ENCODE assay signal across 7 cellular contexts in genomic region chr14:96592591-96593388, GRCh38.
DNase-seq lines count a peak whose midpoint lies in the region; ATAC-seq and TF ChIP-seq lines count a peak whose summit lies in the region.

No MANE protein-coding gene starts in this region.

- H3K36me3 ChIP-seq in stomach, result no peaks in the 10 kb centered on the region
- no peaks in the 10 kb centered on the region for H3K36me3 ChIP-seq in Caco-2 (ENCODE audit: control insufficient read depth, insufficient read depth, low read length)

- intact Hi-C loops in natural killer cell (cut with micrococcal nuclease) (no loop called here), stomach (cut with DNase I; ENCODE audit: low total_unique reads) (no loop called here), Caco-2 (cut with micrococcal nuclease; ENCODE audit: unreplicated experiment) (no loop called here)

- no peaks in the 10 kb centered on the region for H3K9me3 ChIP-seq in stomach
- H3K9me3 ChIP-seq in Caco-2, result no peaks in the 10 kb centered on the region

- TF ChIP-seq CTCF in natural killer cell (IDR thresholded peaks at IDR 0.05), result no peak
- no peak for TF ChIP-seq CTCF in stomach (IDR thresholded peaks at IDR 0.05)
- no peak for TF ChIP-seq CTCF in Caco-2 (IDR thresholded peaks at IDR 0.05; ENCODE audit: insufficient read depth in 1 of 2, low read depth in 1 of 2, low read length in 1 of 2, severe bottlenecking in 1 of 2, unreplicated experiment in 1 of 2)

- H3K9me3 Mint-ChIP-seq in natural killer cell (no peaks in the 10 kb centered on the region), Caco-2 (ENCODE audit: unreplicated experiment) (no peaks in the 10 kb centered on the region)

- POLR2A ChIA-PET in Caco-2 (lab: Charles Lee), result no interaction called here

- H3K4me3 Mint-ChIP-seq in natural killer cell, result peak overlapping the region; percentile 67
- no peak overlapping the region for H3K4me3 Mint-ChIP-seq in Caco-2 (ENCODE audit: unreplicated experiment)

- peak; percentile 43 for DNase-seq in HK-2 (ENCODE audit: unreplicated experiment)
- DNase-seq in activated T-cell treated with anti-CD3 and anti-CD28 coated beads for 1 hour (ENCODE audit: low read depth), result peak; percentile 41
- peak; percentile 22 for DNase-seq in natural killer cell
- DNase-seq in stomach, result peak; percentile 50
- no peak for DNase-seq in Caco-2

- no peaks in the 10 kb centered on the region for H3K36me3 Mint-ChIP-seq in natural killer cell
- no peaks in the 10 kb centered on the region for H3K36me3 Mint-ChIP-seq in Caco-2 (ENCODE audit: insufficient read depth, unreplicated experiment)

- BruUV-seq in Caco-2 (replicated peaks; lab: Mats Ljungman, UMichigan), result no TSS peak

- H3K27me3 ChIP-seq in stomach (peaks cover 4 to 55% (median 17%) of the 10 kb centered on the region in 3 donors), Caco-2 (replicated peaks; ENCODE audit: control insufficient read depth, insufficient read depth, low read length) (no peaks in the 10 kb centered on the region)

- H3K27me3 Mint-ChIP-seq in natural killer cell (ENCODE audit: low read depth in 2 of 2) (peaks cover 12 to 31% of the 10 kb centered on the region in 2 donors), Caco-2 (ENCODE audit: insufficient read depth, unreplicated experiment) (no peaks in the 10 kb centered on the region)

- peaks cover 5 to 6% of the 10 kb centered on the region in 2 donors for H3K4me1 Mint-ChIP-seq in natural killer cell
- H3K4me1 Mint-ChIP-seq in Caco-2 (ENCODE audit: low read depth, unreplicated experiment), result no peaks in the 10 kb centered on the region

- peak overlapping the region; percentile 29 to 48 (median 46) for H3K4me3 ChIP-seq in stomach
- no peak overlapping the region for H3K4me3 ChIP-seq in Caco-2 (ENCODE audit: low read depth, low read length)

- WGBS in stomach, 5 donors, result 4 to 15% (median 6%) methylated on average over 29 to 54 of the region's 54 CpGs

- no peak for TF ChIP-seq EP300 in stomach (IDR thresholded peaks at IDR 0.05)

- no peak overlapping the region for H3K27ac Mint-ChIP-seq in natural killer cell
- no peak overlapping the region for H3K27ac Mint-ChIP-seq in Caco-2 (ENCODE audit: unreplicated experiment)

- TF ChIP-seq POLR2A in stomach (IDR thresholded peaks at IDR 0.05), result no peak

- no peak overlapping the region for H3K27ac ChIP-seq in stomach

- ATAC-seq in GM19438 (IDR thresholded peaks at IDR 0.05; ENCODE audit: low read depth, unreplicated experiment), result peak; percentile 84
- peak; percentile 76 for ATAC-seq in esophagus mucosa
- peak; percentile 44 to 67 (median 59) for ATAC-seq in natural killer cell

- CTCF ChIA-PET in Caco-2 (lab: Charles Lee), result no interaction called here

- H3K4me1 ChIP-seq in stomach (peaks cover 10 to 12% (median 11%) of the 10 kb centered on the region in 4 donors), Caco-2 (no peaks in the 10 kb centered on the region)

Comparison
In these comparisons a context has a peak if more than half of its experiments do, and no peak if none do; other contexts are left out.
1. DNase-seq: peak in HK-2 (single experiment), activated T-cell treated with anti-CD3 and anti-CD28 coated beads for 1 hour (single experiment), natural killer cell (single experiment) and stomach (single experiment); none in Caco-2 (0 of 2).
2. Peak in every context shown above with its lines, with median percentiles within 50 percentile points of each other: ATAC-seq.